In the genomic region with DNA sequence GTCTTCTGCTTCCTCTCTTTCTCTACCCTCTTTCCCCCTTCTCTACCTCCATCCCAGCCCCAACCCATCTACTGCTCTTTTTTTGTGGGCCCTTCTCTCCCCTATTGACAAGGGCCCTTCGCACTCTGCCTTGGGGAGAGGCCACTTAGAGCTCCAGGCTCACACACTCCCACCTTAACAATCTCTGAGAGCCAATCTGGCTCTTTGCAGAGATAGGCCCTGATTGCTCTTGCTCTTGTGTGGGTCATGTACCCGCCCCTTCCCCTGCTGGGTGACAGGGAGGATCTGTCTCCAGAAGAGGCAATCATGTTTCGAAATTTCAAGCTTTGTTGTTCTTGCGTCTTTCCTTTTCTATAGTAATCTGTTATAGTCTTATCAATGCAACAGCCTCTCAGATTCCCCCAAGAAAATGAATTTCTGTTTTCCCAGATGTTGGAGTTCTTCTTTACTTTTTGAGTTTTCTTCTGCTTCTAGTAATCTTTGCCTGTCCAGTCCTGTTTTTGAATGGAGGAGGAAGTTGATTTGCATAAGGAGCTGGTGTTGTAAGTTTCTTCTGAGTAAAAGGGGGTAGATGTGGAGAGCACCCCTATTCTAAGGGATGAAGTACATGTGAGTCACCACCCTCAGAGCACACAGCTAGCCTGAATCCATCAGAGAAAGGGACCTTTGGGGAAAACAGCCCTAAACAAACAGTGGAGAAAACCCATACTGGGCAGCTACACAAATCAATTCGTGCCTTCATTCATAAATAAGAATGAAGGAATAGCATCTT, we compare ENCODE assay signal across 1 cellular context.
TF ChIP-seq lines count a peak whose summit lies in the region.

No MANE protein-coding gene starts in this region.

TF ChIP-seq in H1, 55 proteins besides CTCF, POLR2A, EP300 and RAD21:
- TF ChIP-seq FOSL1 (IDR thresholded peaks at IDR 0.05; ENCODE audit: insufficient read depth, low read depth, low read length) = no peak
- no peak for TF ChIP-seq SP4 (IDR thresholded peaks at IDR 0.05; ENCODE audit: low read length)
- TF ChIP-seq CHD1 (IDR thresholded peaks at IDR 0.05; ENCODE audit: low read depth, low read length) = no peak
- no peak for TF ChIP-seq KDM5A (IDR thresholded peaks at IDR 0.05; ENCODE audit: low read length)
